1 cellular context compared by ENCODE assay signal in the genomic region with DNA sequence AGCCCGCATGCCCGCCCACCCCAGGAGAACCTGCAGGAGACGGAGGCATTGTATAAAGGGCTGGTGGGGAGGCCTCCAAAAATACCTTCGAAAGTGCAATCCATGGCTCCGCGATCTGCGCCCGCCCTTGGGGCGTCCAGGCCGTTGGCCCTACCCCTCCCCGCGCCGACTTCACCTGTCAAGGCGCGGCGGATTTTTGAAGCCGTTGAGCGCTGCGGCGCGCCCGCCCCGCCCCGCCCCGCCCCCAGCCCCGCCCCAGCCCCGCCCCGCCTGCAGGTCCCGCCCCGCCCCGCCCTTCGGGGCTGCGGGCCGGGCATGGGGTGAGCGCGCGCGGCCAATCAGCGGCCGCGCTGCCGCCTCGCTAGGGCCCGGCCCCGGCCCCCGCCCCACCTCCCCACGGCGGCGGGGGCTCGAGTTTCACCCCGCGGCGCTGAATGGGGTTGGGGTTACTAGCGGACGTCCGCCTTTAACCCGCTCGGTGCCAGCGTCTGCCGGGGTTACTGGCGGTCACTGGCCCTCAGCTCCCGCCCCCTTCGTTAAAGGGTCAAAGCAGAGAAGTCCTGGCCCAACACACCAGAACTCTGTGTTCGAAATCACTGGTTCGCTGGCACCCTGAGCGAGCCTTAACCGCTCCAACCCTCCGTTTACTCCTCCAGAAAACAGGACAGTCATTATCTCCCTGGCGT.
TF ChIP-seq lines count a peak whose summit lies in the region.

No MANE protein-coding gene starts in this region.

TF ChIP-seq in SK-N-SH, 30 proteins besides CTCF, POLR2A, EP300 and RAD21 (continued from another document):
- TF ChIP-seq, protein P1, sequence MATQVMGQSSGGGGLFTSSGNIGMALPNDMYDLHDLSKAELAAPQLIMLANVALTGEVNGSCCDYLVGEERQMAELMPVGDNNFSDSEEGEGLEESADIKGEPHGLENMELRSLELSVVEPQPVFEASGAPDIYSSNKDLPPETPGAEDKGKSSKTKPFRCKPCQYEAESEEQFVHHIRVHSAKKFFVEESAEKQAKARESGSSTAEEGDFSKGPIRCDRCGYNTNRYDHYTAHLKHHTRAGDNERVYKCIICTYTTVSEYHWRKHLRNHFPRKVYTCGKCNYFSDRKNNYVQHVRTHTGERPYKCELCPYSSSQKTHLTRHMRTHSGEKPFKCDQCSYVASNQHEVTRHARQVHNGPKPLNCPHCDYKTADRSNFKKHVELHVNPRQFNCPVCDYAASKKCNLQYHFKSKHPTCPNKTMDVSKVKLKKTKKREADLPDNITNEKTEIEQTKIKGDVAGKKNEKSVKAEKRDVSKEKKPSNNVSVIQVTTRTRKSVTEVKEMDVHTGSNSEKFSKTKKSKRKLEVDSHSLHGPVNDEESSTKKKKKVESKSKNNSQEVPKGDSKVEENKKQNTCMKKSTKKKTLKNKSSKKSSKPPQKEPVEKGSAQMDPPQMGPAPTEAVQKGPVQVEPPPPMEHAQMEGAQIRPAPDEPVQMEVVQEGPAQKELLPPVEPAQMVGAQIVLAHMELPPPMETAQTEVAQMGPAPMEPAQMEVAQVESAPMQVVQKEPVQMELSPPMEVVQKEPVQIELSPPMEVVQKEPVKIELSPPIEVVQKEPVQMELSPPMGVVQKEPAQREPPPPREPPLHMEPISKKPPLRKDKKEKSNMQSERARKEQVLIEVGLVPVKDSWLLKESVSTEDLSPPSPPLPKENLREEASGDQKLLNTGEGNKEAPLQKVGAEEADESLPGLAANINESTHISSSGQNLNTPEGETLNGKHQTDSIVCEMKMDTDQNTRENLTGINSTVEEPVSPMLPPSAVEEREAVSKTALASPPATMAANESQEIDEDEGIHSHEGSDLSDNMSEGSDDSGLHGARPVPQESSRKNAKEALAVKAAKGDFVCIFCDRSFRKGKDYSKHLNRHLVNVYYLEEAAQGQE (IDR thresholded peaks at IDR 0.05; ENCODE audit: low read depth, low read length), result no peak; the same call in 1 of the 2 replicates
- TF ChIP-seq ELF1 (IDR thresholded peaks at IDR 0.05) (no peak), EZH2phosphoT487 (IDR thresholded peaks at IDR 0.05; ENCODE audit: borderline replicate concordance, low read depth) (no peak), JUND (IDR thresholded peaks at IDR 0.05) (no peak), CHD2 (IDR thresholded peaks at IDR 0.05; ENCODE audit: low read length, partially characterized antibody) (no peak), FOSL2 (IDR thresholded peaks at IDR 0.05; ENCODE audit: borderline replicate concordance, low read depth) (no peak), RFX5 (IDR thresholded peaks at IDR 0.05; ENCODE audit: low read length) (no peak), MEF2A (IDR thresholded peaks at IDR 0.05; ENCODE audit: borderline replicate concordance, low read depth) (no peak), FOXJ3 (CRISPR knock-in tag; IDR thresholded peaks at IDR 0.05) (no peak), RXRA (IDR thresholded peaks at IDR 0.05; ENCODE audit: borderline replicate concordance, low read depth) (peak; percentile 98)
- TF ChIP-seq, protein P2, sequence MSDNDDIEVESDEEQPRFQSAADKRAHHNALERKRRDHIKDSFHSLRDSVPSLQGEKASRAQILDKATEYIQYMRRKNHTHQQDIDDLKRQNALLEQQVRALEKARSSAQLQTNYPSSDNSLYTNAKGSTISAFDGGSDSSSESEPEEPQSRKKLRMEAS (IDR thresholded peaks at IDR 0.05; ENCODE audit: low read depth), result 0 out of 2 replicates have a peak, but pooled peaks have one; percentile 37
